11 cellular contexts compared by ENCODE assay signal in genomic region chr4:24856586-24856985, GRCh38. TPM values are rescaled to one million over a fixed set of nuclear protein-coding genes. Genes with fewer than 3 reads are reported as not detected.
A peak's percentile ranks its signal among the peaks of the same experiment; 100 is the strongest.
DNase-seq lines count a peak whose midpoint lies in the region; ATAC-seq and TF ChIP-seq lines count a peak whose summit lies in the region.
"Had no signal": no experiment of that assay in that cellular context is flagged by ENCODE, and none has a peak within 500 bp of the region (broad histone marks: within the 10 kb centered on the region; RNA-seq: fewer than 3 reads in every experiment).

No MANE protein-coding gene starts in this region.

- H3K27me3 ChIP-seq in BLaER1 (no peaks in the 10 kb centered on the region), brain microvascular endothelial cell (replicated peaks) (no peaks in the 10 kb centered on the region), body of pancreas (no peaks in the 10 kb centered on the region)

- no peaks in the 10 kb centered on the region for H4K20me1 ChIP-seq in BLaER1

- intact Hi-C loops in body of pancreas (cut with DNase I): no loop called here

- 0 out of 2 replicates have a peak overlapping the region, but pooled peaks have one; percentile 22 for H3K9ac ChIP-seq in BLaER1

- H3K4me2 ChIP-seq in BLaER1: peak overlapping the region; percentile 84
- H3K4me2 ChIP-seq: PC-9 had no signal

- TF ChIP-seq CTCF in GM20000 (IDR thresholded peaks at IDR 0.05; ENCODE audit: extremely low read depth, missing control alignments) (no peak), brain microvascular endothelial cell (IDR thresholded peaks at IDR 0.05; ENCODE audit: low read depth, low read length, missing control alignments) (no peak), body of pancreas (IDR thresholded peaks at IDR 0.05) (no peak)

- in situ Hi-C loops in brain microvascular endothelial cell (cut with HindIII; ENCODE audit: low pct_ligation_motif_present, low sequenced_read_pairs): no loop called here

- peak overlapping the region; percentile 78 for H3K27ac ChIP-seq in BLaER1
- H3K27ac ChIP-seq in brain microvascular endothelial cell: peak overlapping the region; percentile 52
- no peak overlapping the region for H3K27ac ChIP-seq in body of pancreas
- H3K27ac ChIP-seq: C4-2B, PC-9 had no signal

- DNase-seq in GM20000 (ENCODE audit: low spot score) (peak; percentile 58), brain microvascular endothelial cell (peak; percentile 73), body of pancreas (no peak), NCI-H748 (lab: John Stamatoyannopoulos, UW; ENCODE audit: unreplicated experiment) (no peak), amygdala (lab: John Stamatoyannopoulos, UW) (no peak)
- DNase-seq in stimulated activated CD4-positive, alpha-beta T cell treated with anti-CD3 and anti-CD28 coated beads, Interleukin-12 subunit alpha, Interleukin-12 subunit beta, amount 100 ng/mL, for 4 hours: no peak
- DNase-seq: natural killer cell, PC-9 had no signal

- H3K36me3 ChIP-seq in BLaER1 (peaks cover 4% of the 10 kb centered on the region; the same call in 1 of the 2 replicates), brain microvascular endothelial cell (replicated peaks) (no peaks in the 10 kb centered on the region), body of pancreas (replicated peaks in 1 of 2; ENCODE audit: insufficient read depth in 1 of 2, low read depth in 2 of 2) (no peaks in the 10 kb centered on the region)

- 86 to 89% methylated on average over 8 to 9 of the region's 9 CpGs for WGBS in body of pancreas, 2 donors

- peaks cover 79% of the 10 kb centered on the region for H3K4me1 ChIP-seq in BLaER1
- H3K4me1 ChIP-seq in body of pancreas: no peaks in the 10 kb centered on the region

- TF ChIP-seq POLR2A in body of pancreas (IDR thresholded peaks at IDR 0.05): no peak

- H3K4me3 ChIP-seq in BLaER1 (peak overlapping the region; percentile 18; the same call in 1 of the 2 replicates), brain microvascular endothelial cell (ENCODE audit: low read depth, low read length) (no peak overlapping the region), body of pancreas (no peak overlapping the region)
- H3K4me3 ChIP-seq: PC-9 had no signal

- peak; percentile 95 for ATAC-seq in HG03342 (IDR thresholded peaks at IDR 0.05; ENCODE audit: unreplicated experiment)
- no peak for ATAC-seq in body of pancreas
- ATAC-seq: natural killer cell had no signal

- H3K9me3 ChIP-seq in BLaER1 (peaks cover 22% of the 10 kb centered on the region), body of pancreas (no peaks in the 10 kb centered on the region)

RNA-seq across cellular contexts. Expression of gene CCDC149, which starts 56.3 kb away (rescaled TPM):
- 10 to 100 TPM in 1 of 2 donors, 1 to 10 TPM in 1; 9.6 to 15.0 TPM for total RNA-seq in body of pancreas

Comparison
In these comparisons a context has a peak if more than half of its experiments do, and no peak if none do; other contexts are left out.
1. H3K27ac ChIP-seq: peak in BLaER1 (single experiment) and brain microvascular endothelial cell (single experiment); none in body of pancreas (0 of 4).
2. DNase-seq: peak in GM20000 (single experiment) and brain microvascular endothelial cell (single experiment); none in body of pancreas (0 of 4), stimulated activated CD4-positive, alpha-beta T cell treated with anti-CD3 and anti-CD28 coated beads, Interleukin-12 subunit alpha, Interleukin-12 subunit beta, amount 100 ng/mL, for 4 hours (single experiment), NCI-H748 (single experiment) and amygdala (0 of 56).